In the genomic region with DNA sequence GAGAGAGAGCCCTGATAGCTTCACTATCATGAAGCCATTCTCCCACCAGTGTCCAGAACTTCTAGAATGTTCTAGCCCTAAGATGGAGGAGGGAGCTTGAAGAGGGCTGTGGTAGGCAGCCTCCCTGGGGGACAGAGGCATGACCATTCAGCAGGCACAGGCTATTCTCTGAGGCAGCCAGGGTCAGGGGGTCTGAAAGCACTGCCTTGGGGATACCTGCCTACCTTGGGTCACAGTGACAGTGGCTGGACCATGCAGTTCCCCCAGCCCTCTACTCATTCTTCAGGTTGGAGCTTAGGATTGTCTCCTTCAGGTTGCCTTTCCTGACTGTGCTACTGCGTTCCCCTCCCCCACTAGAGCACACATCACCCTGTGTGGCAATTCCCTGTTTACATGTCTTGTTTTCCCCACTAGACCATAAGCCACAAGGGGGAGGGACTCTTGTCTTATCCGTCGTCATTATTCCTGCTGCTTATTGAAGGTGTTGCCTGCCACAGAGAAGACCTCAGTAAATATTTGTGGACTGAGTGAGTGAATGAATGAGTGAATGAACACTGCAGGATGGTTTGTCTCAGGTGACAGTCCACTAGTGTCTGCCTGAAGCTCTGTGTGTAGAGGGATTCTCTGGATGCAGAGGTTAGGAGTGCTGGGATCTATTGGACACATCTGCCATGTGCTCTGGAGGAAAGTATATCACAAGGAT, we compare ENCODE assay signal across 11 cellular contexts. TPM values are rescaled to one million over a fixed set of nuclear protein-coding genes. Genes with fewer than 3 reads are reported as not detected.
DNase-seq lines count a peak whose midpoint lies in the region; ATAC-seq and TF ChIP-seq lines count a peak whose summit lies in the region.
"Had no signal": no experiment of that assay in that cellular context is flagged by ENCODE, and none has a peak within 500 bp of the region (broad histone marks: within the 10 kb centered on the region; RNA-seq: fewer than 3 reads in every experiment).

No MANE protein-coding gene starts in this region.

- H3K79me2 ChIP-seq in DND-41 (ENCODE audit: insufficient read depth, low read length): peaks cover 51% of the 10 kb centered on the region

- no peak overlapping the region for H3K4me3 Mint-ChIP-seq in nephron progenitor cell
- H3K4me3 Mint-ChIP-seq: HFFc6 had no signal

- ATAC-seq in DND-41 (ENCODE audit: insufficient read depth, low read depth): no peak
- no peak for ATAC-seq in GM21526 (IDR thresholded peaks at IDR 0.05; ENCODE audit: low FRiP score, unreplicated experiment)

- H3K4me1 ChIP-seq in DND-41 (ENCODE audit: insufficient read depth, low read length) (peaks cover 29% of the 10 kb centered on the region), SJCRH30 (0 out of 2 replicates have a peak, but pooled peaks cover 5% of the 10 kb centered on the region)

- no peak for TF ChIP-seq CTCF in DND-41 (IDR thresholded peaks at IDR 0.05; ENCODE audit: borderline replicate concordance, extremely low read depth, low read length, poor library complexity, severe bottlenecking)
- no peak for TF ChIP-seq CTCF in cardiac fibroblast (IDR thresholded peaks at IDR 0.05; ENCODE audit: low read depth, low read length)
- no peak for TF ChIP-seq CTCF in nephron progenitor cell (IDR thresholded peaks at IDR 0.05)

- peaks cover 45% of the 10 kb centered on the region for H3K36me3 Mint-ChIP-seq in nephron progenitor cell (ENCODE audit: low read depth)

- no peaks in the 10 kb centered on the region for H3K9me3 Mint-ChIP-seq in nephron progenitor cell
- H3K9me3 Mint-ChIP-seq: HFFc6 had no signal

- peak overlapping the region; percentile 57 for H3K27ac Mint-ChIP-seq in nephron progenitor cell
- H3K27ac Mint-ChIP-seq: HFFc6 had no signal

- no peak overlapping the region for H3K4me2 ChIP-seq in DND-41 (ENCODE audit: insufficient read depth, low read length)

- H2AFZ ChIP-seq in DND-41 (ENCODE audit: low read depth, low read length): no peak overlapping the region

- H3K27me3 Mint-ChIP-seq in nephron progenitor cell (ENCODE audit: low read depth, poor library complexity): peaks cover 6% of the 10 kb centered on the region

- H3K27me3 ChIP-seq in DND-41 (ENCODE audit: insufficient read depth, low read length, poor library complexity) (no peaks in the 10 kb centered on the region), SJCRH30 (no peaks in the 10 kb centered on the region)
- H3K27me3 ChIP-seq: colonic mucosa had no signal

- H3K4me1 Mint-ChIP-seq in nephron progenitor cell: peaks cover 36% of the 10 kb centered on the region

- 0 out of 2 replicates have a peak overlapping the region, but pooled peaks have one; percentile 7 for H3K9ac ChIP-seq in DND-41 (ENCODE audit: low read depth, low read length)

- H3K27ac ChIP-seq in DND-41 (ENCODE audit: low read length) (no peak overlapping the region), SJCRH30 (no peak overlapping the region)
- H3K27ac ChIP-seq: colonic mucosa had no signal

- H3K36me3 ChIP-seq in DND-41 (ENCODE audit: insufficient read depth, low read length) (peaks cover 62% of the 10 kb centered on the region), SJCRH30 (peaks cover 34% of the 10 kb centered on the region)
- H3K36me3 ChIP-seq: colonic mucosa had no signal

- no peak for DNase-seq in DND-41
- DNase-seq in NCI-H510A treated with DMSO at 0.1 percent for 48 hours (lab: John Stamatoyannopoulos, UW): peak; percentile 19
- DNase-seq in cardiac fibroblast (ENCODE audit: low read depth in 2 of 2): peak; percentile 17 to 25
- DNase-seq in nephron progenitor cell: no peak
- DNase-seq in NCI-H1048 (lab: John Stamatoyannopoulos, UW): no peak
- no peak for DNase-seq in SJCRH30
- DNase-seq: colonic mucosa, HFFc6, NCI-H187 treated with DMSO at 0.1 percent for 48 hours, RPMI8226 had no signal

- H3K4me3 ChIP-seq in DND-41 (ENCODE audit: low read depth in 1 of 2, low read length in 2 of 2) (no peak overlapping the region), cardiac fibroblast (replicated peaks in 1 of 2; ENCODE audit: low read depth in 2 of 2, low read length in 2 of 2) (no peak overlapping the region), SJCRH30 (no peak overlapping the region)
- H3K4me3 ChIP-seq: colonic mucosa had no signal

- H3K9me3 ChIP-seq in DND-41 (ENCODE audit: insufficient read depth, low read length, severe bottlenecking) (no peaks in the 10 kb centered on the region), SJCRH30 (replicated peaks) (no peaks in the 10 kb centered on the region)
- H3K9me3 ChIP-seq: colonic mucosa had no signal

- peaks cover 32% of the 10 kb centered on the region for H4K20me1 ChIP-seq in DND-41 (ENCODE audit: insufficient read depth, low read length)

RNA-seq across cellular contexts. Expression of a gene that starts 5.2 kb away (rescaled TPM):
- total RNA-seq in SJCRH30 (2014; rRNA removed; shearing (Covaris generic)): 31.6 and 31.8 TPM in 2 replicates

RNA-seq across cellular contexts. Expression of a gene that starts 31.3 kb away (rescaled TPM):
- 0.14 and 0.15 TPM in 2 replicates for total RNA-seq in SJCRH30 (2014; rRNA removed; shearing (Covaris generic))

RNA-seq across cellular contexts. Expression of a gene that starts 43.9 kb away (rescaled TPM):
- 5.8 and 6.2 TPM in 2 replicates for total RNA-seq in SJCRH30 (2014; rRNA removed; shearing (Covaris generic))

RNA-seq across cellular contexts. Expression of a gene that starts 58.4 kb away (rescaled TPM):
- 22.4 and 25.3 TPM in 2 replicates for total RNA-seq in SJCRH30 (2014; rRNA removed; shearing (Covaris generic))

Comparison
In these comparisons a context has a peak if more than half of its experiments do, and no peak if none do; other contexts are left out.
1. DNase-seq: peak in NCI-H510A treated with DMSO at 0.1 percent for 48 hours (single experiment) and cardiac fibroblast (2 of 2); none in DND-41 (single experiment), nephron progenitor cell (single experiment), NCI-H1048 (single experiment) and SJCRH30 (0 of 2).